Comparison of ENCODE assay signal across 22 cellular contexts in the genomic region with DNA sequence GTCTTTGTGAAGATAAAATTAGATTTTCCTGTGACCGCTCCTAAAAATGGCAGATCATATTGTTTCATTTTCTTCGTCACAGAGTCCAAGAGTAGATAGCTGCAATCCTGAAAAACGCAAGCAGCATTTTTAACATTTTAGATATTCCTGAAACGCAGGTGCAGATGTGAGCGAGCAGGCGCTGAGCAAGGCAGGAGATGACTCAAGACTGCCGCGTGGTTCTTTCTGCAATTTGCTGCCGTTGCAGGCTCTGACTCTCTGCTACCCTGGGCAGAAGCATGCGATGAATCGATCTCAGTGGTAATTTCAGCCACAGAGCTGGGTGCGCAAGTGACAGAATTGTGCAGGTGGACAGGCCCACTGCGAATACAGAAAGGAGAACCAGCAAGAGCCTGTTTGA.
"Had no signal": no experiment of that assay in that cellular context is flagged by ENCODE, and none has a peak within 500 bp of the region (broad histone marks: within the 10 kb centered on the region; RNA-seq: fewer than 3 reads in every experiment).

No MANE protein-coding gene starts in this region.

- H3K27ac ChIP-seq: heart right ventricle, parathyroid adenoma, prostate gland, right lobe of liver, skin epidermis, stomach, thoracic aorta, transverse colon, uterus had no signal

- H3K4me3 Mint-ChIP-seq: natural killer cell had no signal

- H3K27me3 ChIP-seq: right lobe of liver, stomach, transverse colon, uterus had no signal

- H3K4me1 ChIP-seq: heart right ventricle, prostate gland, right lobe of liver, stomach, transverse colon, uterus had no signal

- DNase-seq: cortex of kidney; effector memory CD4-positive, alpha-beta T cell; heart right ventricle; islet precursor cell; mammary epithelial cell; mucosa of descending colon; natural killer cell; retina; right lobe of liver; stimulated activated CD4-positive, alpha-beta T cell treated with anti-CD3 and anti-CD28 coated beads, Interleukin-2, amount 100 ng/mL, for 24 hours; stimulated activated naive CD4-positive, alpha-beta T cell; stomach; substantia nigra; transverse colon; uterus had no signal

- H3K4me1 Mint-ChIP-seq: natural killer cell had no signal

- H2AFZ ChIP-seq: parathyroid adenoma had no signal

- H3K36me3 Mint-ChIP-seq: natural killer cell had no signal

- H3K4me3 ChIP-seq: dorsolateral prefrontal cortex, heart right ventricle, mucosa of descending colon, prostate gland, right lobe of liver, skin epidermis, stomach, thoracic aorta, transverse colon, uterus had no signal

- H3K36me3 ChIP-seq: heart right ventricle, prostate gland, right lobe of liver, stomach, thoracic aorta, transverse colon, uterus had no signal

- H3K79me2 ChIP-seq: parathyroid adenoma had no signal

- H3K27ac Mint-ChIP-seq: natural killer cell had no signal

- H3K9ac ChIP-seq: parathyroid adenoma had no signal

- FAIRE-seq: endometrium, frontal cortex had no signal

- H3K9me3 ChIP-seq: mucosa of descending colon, prostate gland, right lobe of liver, thoracic aorta, transverse colon, uterus had no signal
